In the genomic region with DNA sequence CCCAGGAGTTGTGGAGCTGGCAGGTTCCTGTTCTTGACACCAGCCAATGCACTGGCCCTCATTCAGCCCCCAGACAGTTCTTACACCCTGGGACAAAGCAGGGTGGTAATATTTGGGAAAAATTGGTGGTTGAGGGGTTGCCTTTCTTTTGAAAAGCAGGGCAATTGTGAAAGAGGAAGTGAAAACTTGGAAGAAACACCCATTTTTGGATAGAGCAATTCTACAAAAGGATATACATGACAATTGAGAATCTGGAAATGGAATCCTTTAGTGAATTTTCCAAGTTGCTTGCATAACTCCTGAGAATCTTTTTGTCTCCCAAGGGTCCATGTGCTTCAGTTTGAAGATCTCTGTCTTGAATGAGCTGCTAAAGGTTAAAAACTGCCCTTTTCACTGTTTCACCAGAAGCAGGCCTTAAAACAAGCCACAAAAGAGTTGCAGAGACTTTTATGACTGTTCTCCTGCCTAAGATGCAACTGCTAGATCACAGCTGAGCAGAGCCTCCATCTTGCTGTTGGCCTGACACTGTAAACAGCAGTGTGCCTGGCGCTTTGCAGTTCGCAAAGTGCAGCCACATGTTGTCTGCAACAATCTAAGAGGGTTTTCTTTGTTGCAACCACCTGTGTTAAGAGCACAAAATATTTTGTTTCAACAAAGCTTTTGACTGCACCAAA, we compare ENCODE assay signal across 1 cellular context.
TF ChIP-seq lines count a peak whose summit lies in the region.

No MANE protein-coding gene starts in this region.

TF ChIP-seq in GM12878, 131 proteins besides CTCF, POLR2A, EP300 and RAD21:
- TF ChIP-seq IRF3 (IDR thresholded peaks at IDR 0.05) (no peak), SPI1 (IDR thresholded peaks at IDR 0.05; ENCODE audit: borderline replicate concordance, insufficient read depth, low read depth, low read length) (peak; percentile 56), RUNX3 (IDR thresholded peaks at IDR 0.05; ENCODE audit: low read length) (no peak), YBX1 (IDR thresholded peaks at IDR 0.05) (no peak), IKZF1 (conservative IDR thresholded peaks at IDR 0.05) (no peak), ZZZ3 (IDR thresholded peaks at IDR 0.05; ENCODE audit: control insufficient read depth, insufficient read length, low read depth) (no peak)
- TF ChIP-seq, protein P1, sequence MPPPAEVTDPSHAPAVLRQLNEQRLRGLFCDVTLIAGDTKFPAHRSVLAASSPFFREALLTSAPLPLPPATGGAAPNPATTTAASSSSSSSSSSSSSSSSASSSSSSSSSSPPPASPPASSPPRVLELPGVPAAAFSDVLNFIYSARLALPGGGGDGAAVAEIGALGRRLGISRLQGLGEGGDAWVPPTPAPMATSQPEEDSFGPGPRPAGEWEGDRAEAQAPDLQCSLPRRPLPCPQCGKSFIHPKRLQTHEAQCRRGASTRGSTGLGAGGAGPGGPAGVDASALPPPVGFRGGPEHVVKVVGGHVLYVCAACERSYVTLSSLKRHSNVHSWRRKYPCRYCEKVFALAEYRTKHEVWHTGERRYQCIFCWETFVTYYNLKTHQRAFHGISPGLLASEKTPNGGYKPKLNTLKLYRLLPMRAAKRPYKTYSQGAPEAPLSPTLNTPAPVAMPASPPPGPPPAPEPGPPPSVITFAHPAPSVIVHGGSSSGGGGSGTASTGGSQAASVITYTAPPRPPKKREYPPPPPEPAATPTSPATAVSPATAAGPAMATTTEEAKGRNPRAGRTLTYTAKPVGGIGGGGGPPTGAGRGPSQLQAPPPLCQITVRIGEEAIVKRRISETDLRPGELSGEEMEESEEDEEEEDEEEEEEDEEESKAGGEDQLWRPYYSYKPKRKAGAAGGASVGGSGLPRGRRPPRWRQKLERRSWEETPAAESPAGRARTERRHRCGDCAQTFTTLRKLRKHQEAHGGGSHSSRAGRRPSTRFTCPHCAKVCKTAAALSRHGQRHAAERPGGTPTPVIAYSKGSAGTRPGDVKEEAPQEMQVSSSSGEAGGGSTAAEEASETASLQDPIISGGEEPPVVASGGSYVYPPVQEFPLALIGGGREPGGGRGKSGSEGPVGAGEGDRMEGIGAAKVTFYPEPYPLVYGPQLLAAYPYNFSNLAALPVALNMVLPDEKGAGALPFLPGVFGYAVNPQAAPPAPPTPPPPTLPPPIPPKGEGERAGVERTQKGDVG (CRISPR knock-in tag; IDR thresholded peaks at IDR 0.05) = no peak
TF ChIP-seq in GM12878: peak in this region for 1.
